In the genomic region with DNA sequence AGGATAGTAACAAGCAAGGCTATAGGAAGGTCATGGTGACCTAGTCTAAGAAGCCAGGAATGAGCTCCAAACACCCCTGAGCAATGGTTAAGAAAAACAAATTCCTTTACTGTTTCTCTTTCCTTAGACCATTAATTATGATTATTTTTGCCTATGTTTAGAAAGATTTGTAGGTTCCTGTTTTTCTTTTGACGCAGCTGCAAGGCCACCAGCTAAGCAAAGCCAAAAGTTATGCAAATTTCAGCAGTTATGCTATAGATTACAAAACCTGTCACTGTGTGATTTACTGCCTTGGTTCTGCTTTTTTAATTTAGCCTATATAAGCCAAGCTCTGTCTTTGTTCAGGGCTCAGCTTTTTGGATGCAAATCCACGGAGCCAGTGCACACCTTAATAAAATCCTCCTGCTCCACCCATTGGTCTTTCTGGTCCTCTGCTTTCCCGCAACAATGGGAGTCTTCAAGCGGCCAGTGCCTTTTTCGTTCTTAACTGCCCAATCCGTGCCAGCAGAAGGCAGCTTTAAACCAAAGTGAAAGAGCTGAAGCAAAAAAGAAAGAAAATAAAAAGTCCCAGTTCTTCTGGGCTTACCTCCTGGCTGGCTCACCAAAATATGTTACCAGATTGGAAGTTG, we compare ENCODE assay signal across 8 cellular contexts. TPM values are rescaled to one million over a fixed set of nuclear protein-coding genes. Genes with fewer than 3 reads are reported as not detected.
DNase-seq lines count a peak whose midpoint lies in the region; ATAC-seq and TF ChIP-seq lines count a peak whose summit lies in the region.

No MANE protein-coding gene starts in this region.

- TF ChIP-seq POLR2A in GM19099 (IDR thresholded peaks at IDR 0.05; ENCODE audit: extremely low read depth, insufficient read length, low read depth) (peak; percentile 37), prostate gland (IDR thresholded peaks at IDR 0.05) (no peak)

- peak overlapping the region; percentile 71 for H3K9ac ChIP-seq in SU-DHL-6 (ENCODE audit: low read length)

- intact Hi-C loops in prostate gland (cut with DNase I): no loop called here

- H2AFZ ChIP-seq in SU-DHL-6 (ENCODE audit: low read depth, low read length, severe bottlenecking): no peak overlapping the region

- H4K20me1 ChIP-seq in SU-DHL-6 (ENCODE audit: low read depth, low read length): no peaks in the 10 kb centered on the region

- no peaks in the 10 kb centered on the region for H3K9me3 ChIP-seq in SU-DHL-6 (ENCODE audit: insufficient read depth, low read length)
- no peaks in the 10 kb centered on the region for H3K9me3 ChIP-seq in prostate gland

- peak overlapping the region; percentile 94 for H3K27ac Mint-ChIP-seq in stimulated activated effector memory CD8-positive, alpha-beta T cell treated with anti-CD3 and anti-CD28 coated beads, Interleukin-12 subunit alpha, Interleukin-12 subunit beta, amount 100 ng/mL, for 72 hours

- H3K9me3 Mint-ChIP-seq in stimulated activated effector memory CD8-positive, alpha-beta T cell treated with anti-CD3 and anti-CD28 coated beads, Interleukin-12 subunit alpha, Interleukin-12 subunit beta, amount 100 ng/mL, for 72 hours: no peaks in the 10 kb centered on the region

- H3F3A ChIP-seq in SU-DHL-6 (ENCODE audit: insufficient read depth): peaks cover 18% of the 10 kb centered on the region

- DNase-seq in CD1c-positive myeloid dendritic cell (ENCODE audit: extremely low spot score) (peak; percentile 82), fibroblast of pulmonary artery (ENCODE audit: low read depth) (no peak), DMS 273 (lab: John Stamatoyannopoulos, UW; ENCODE audit: unreplicated experiment) (no peak), prostate gland (ENCODE audit: low spot score) (no peak)
- peak in 1 of 2 donors; percentile 50 for DNase-seq in stimulated activated effector memory CD8-positive, alpha-beta T cell treated with anti-CD3 and anti-CD28 coated beads, Interleukin-12 subunit alpha, Interleukin-12 subunit beta, amount 100 ng/mL, for 72 hours (ENCODE audit: low spot score in 2 of 2)

- H3K36me3 ChIP-seq in SU-DHL-6 (ENCODE audit: low read length): no peaks in the 10 kb centered on the region
- H3K36me3 ChIP-seq in prostate gland: no peaks in the 10 kb centered on the region

- H3K27me3 ChIP-seq in SU-DHL-6 (ENCODE audit: low read length) (no peaks in the 10 kb centered on the region), prostate gland (replicated peaks; ENCODE audit: insufficient read depth) (no peaks in the 10 kb centered on the region)

- peak overlapping the region; percentile 99 for H3K4me2 ChIP-seq in SU-DHL-6 (ENCODE audit: low read depth, low read length, poor library complexity, severe bottlenecking)

- H3K36me3 Mint-ChIP-seq in stimulated activated effector memory CD8-positive, alpha-beta T cell treated with anti-CD3 and anti-CD28 coated beads, Interleukin-12 subunit alpha, Interleukin-12 subunit beta, amount 100 ng/mL, for 72 hours: peaks cover 15% of the 10 kb centered on the region

- H3K4me3 ChIP-seq in SU-DHL-6 (ENCODE audit: insufficient read depth, low read length, poor library complexity, severe bottlenecking) (peak overlapping the region; percentile 76), fibroblast of pulmonary artery (replicated peaks; ENCODE audit: low read depth, low read length) (peak overlapping the region; percentile 76), prostate gland (no peak overlapping the region)

- no peaks in the 10 kb centered on the region for H3K4me1 ChIP-seq in prostate gland (replicated peaks)

- TF ChIP-seq CTCF in SU-DHL-6 (IDR thresholded peaks at IDR 0.05; ENCODE audit: insufficient read depth, low read length, poor library complexity, severe bottlenecking) (no peak), fibroblast of pulmonary artery (IDR thresholded peaks at IDR 0.05; ENCODE audit: low read length, missing control alignments) (no peak), prostate gland (IDR thresholded peaks at IDR 0.05) (no peak)

- H3K4me1 Mint-ChIP-seq in stimulated activated effector memory CD8-positive, alpha-beta T cell treated with anti-CD3 and anti-CD28 coated beads, Interleukin-12 subunit alpha, Interleukin-12 subunit beta, amount 100 ng/mL, for 72 hours: peaks cover 22% of the 10 kb centered on the region

- H3K27ac ChIP-seq in SU-DHL-6 (ENCODE audit: low read depth, low read length): peak overlapping the region; percentile 100
- no peak overlapping the region for H3K27ac ChIP-seq in prostate gland

- peak; percentile 41 for ATAC-seq in HG03175 (IDR thresholded peaks at IDR 0.05; ENCODE audit: unreplicated experiment)
- ATAC-seq in stimulated activated effector memory CD8-positive, alpha-beta T cell treated with anti-CD3 and anti-CD28 coated beads, Interleukin-12 subunit alpha, Interleukin-12 subunit beta, amount 100 ng/mL, for 72 hours: no peak

- H3K4me3 Mint-ChIP-seq in stimulated activated effector memory CD8-positive, alpha-beta T cell treated with anti-CD3 and anti-CD28 coated beads, Interleukin-12 subunit alpha, Interleukin-12 subunit beta, amount 100 ng/mL, for 72 hours: peak overlapping the region; percentile 81

- 26% methylated on average over 6 of the region's 6 CpGs for WGBS in prostate gland

- peaks cover 24% of the 10 kb centered on the region for H3K79me2 ChIP-seq in SU-DHL-6 (ENCODE audit: insufficient read depth, low read length)

- H3K9me2 ChIP-seq in SU-DHL-6 (replicated peaks; ENCODE audit: insufficient read depth, low read length): no peaks in the 10 kb centered on the region

RNA-seq across cellular contexts. Expression of a gene that starts 1.4 kb away (rescaled TPM):
- 1 to 10 TPM; 3.3 to 7.1 TPM for total RNA-seq in prostate gland

Comparison
In these comparisons a context has a peak if more than half of its experiments do, and no peak if none do; other contexts are left out.
1. H3K4me3 ChIP-seq: peak in SU-DHL-6 (single experiment) and fibroblast of pulmonary artery (single experiment); none in prostate gland (0 of 2).